Comparison of ENCODE assay signal across 14 cellular contexts in genomic region chr2:1641498-1641897, GRCh38.
DNase-seq lines count a peak whose midpoint lies in the region; ATAC-seq and TF ChIP-seq lines count a peak whose summit lies in the region.
"Had no signal": no experiment of that assay in that cellular context is flagged by ENCODE, and none has a peak within 500 bp of the region (broad histone marks: within the 10 kb centered on the region; RNA-seq: fewer than 3 reads in every experiment).

No MANE protein-coding gene starts in this region.

- 39 to 40% methylated on average over 3 of the region's 3 CpGs for WGBS in tibial nerve, 2 donors

- DNase-seq in WERI-Rb-1, result peak; percentile 75
- DNase-seq in fibroblast of lung (ENCODE audit: low read depth in 2 of 2), result peak; percentile 32 to 46
- no peak for DNase-seq in mesothelial cell of epicardium (ENCODE audit: low spot score in 2 of 2, unreplicated experiment in 2 of 2)
- DNase-seq in tibial nerve (ENCODE audit: low spot score in 2 of 2), result no peak
- DNase-seq in GM10266 (ENCODE audit: extremely low spot score), result no peak
- DNase-seq: activated effector memory CD4-positive, alpha-beta T cell treated with anti-CD3 and anti-CD28 coated beads, Interleukin-2, amount 50 U/mL, for 16 hours; NCI-H1694 treated with DMSO at 0.1 percent for 48 hours; NCI-H69; stimulated activated CD4-positive, alpha-beta T cell treated with anti-CD3 and anti-CD28 coated beads, Interleukin-4, amount 100 ng/mL, for 24 hours; stimulated activated naive CD4-positive, alpha-beta T cell had no signal

- H3K27me3 ChIP-seq in WERI-Rb-1 (ENCODE audit: insufficient read depth, low read depth, severe bottlenecking) (no peaks in the 10 kb centered on the region), fibroblast of lung (ENCODE audit: control insufficient read depth, insufficient read depth, low read length) (no peaks in the 10 kb centered on the region), tibial nerve (no peaks in the 10 kb centered on the region)

- peaks cover 32% of the 10 kb centered on the region for H3K36me3 Mint-ChIP-seq in mesothelial cell of epicardium
- H3K36me3 Mint-ChIP-seq: CD14-positive monocyte, memory B cell had no signal

- H3K4me1 ChIP-seq in fibroblast of lung (ENCODE audit: control insufficient read depth, extremely low read depth, insufficient read depth, low read length) (no peaks in the 10 kb centered on the region), tibial nerve (peaks cover 0 to 26% (median 5%) of the 10 kb centered on the region in 4 donors)

- H3K36me3 ChIP-seq in WERI-Rb-1, result peaks cover 23% of the 10 kb centered on the region
- peaks cover 19% of the 10 kb centered on the region for H3K36me3 ChIP-seq in fibroblast of lung (ENCODE audit: control insufficient read depth, insufficient read depth, low read length)
- peaks cover 0 to 49% (median 0%) of the 10 kb centered on the region in 3 donors for H3K36me3 ChIP-seq in tibial nerve

- H2AFZ ChIP-seq in fibroblast of lung (ENCODE audit: low read length), result no peak overlapping the region

- H3K4me3 Mint-ChIP-seq in mesothelial cell of epicardium, result no peak overlapping the region
- H3K4me3 Mint-ChIP-seq: CD14-positive monocyte, memory B cell had no signal

- H3K27ac ChIP-seq in WERI-Rb-1, result peak overlapping the region; percentile 61
- H3K27ac ChIP-seq in fibroblast of lung (ENCODE audit: insufficient read depth, low read length), result no peak overlapping the region
- peak overlapping the region; percentile 53 to 84 (median 72) for H3K27ac ChIP-seq in tibial nerve

- H3K9ac ChIP-seq in fibroblast of lung (ENCODE audit: insufficient read depth, low read length), result no peak overlapping the region

- no peaks in the 10 kb centered on the region for H3K27me3 Mint-ChIP-seq in mesothelial cell of epicardium (ENCODE audit: low read depth)

- ATAC-seq in GM21825 (IDR thresholded peaks at IDR 0.05; ENCODE audit: unreplicated experiment) (no peak), HG03135 (IDR thresholded peaks at IDR 0.05; ENCODE audit: unreplicated experiment) (no peak)

- no peaks in the 10 kb centered on the region for H3K9me3 Mint-ChIP-seq in mesothelial cell of epicardium
- H3K9me3 Mint-ChIP-seq: CD14-positive monocyte, memory B cell had no signal

- H3K9me3 ChIP-seq in WERI-Rb-1 (ENCODE audit: severe bottlenecking) (no peaks in the 10 kb centered on the region), fibroblast of lung (ENCODE audit: control insufficient read depth, insufficient read depth, low read depth, low read length) (no peaks in the 10 kb centered on the region), tibial nerve (no peaks in the 10 kb centered on the region)

- no peak for TF ChIP-seq CTCF in WERI-Rb-1 (IDR thresholded peaks at IDR 0.05; ENCODE audit: low read depth, low read length)
- no peak for TF ChIP-seq CTCF in fibroblast of lung (conservative IDR thresholded peaks at IDR 0.05 in 1 of 2, IDR thresholded peaks at IDR 0.05 in 1 of 2; ENCODE audit: low read depth in 1 of 2, low read length in 2 of 2)
- no peak for TF ChIP-seq CTCF in mesothelial cell of epicardium (IDR thresholded peaks at IDR 0.05; ENCODE audit: unreplicated experiment)
- TF ChIP-seq CTCF in tibial nerve (IDR thresholded peaks at IDR 0.05), result no peak
- no peak for TF ChIP-seq CTCF in GM10266 (IDR thresholded peaks at IDR 0.05; ENCODE audit: control insufficient read depth, insufficient read depth, low read depth, missing control alignments)

- TF ChIP-seq POLR2A in tibial nerve (IDR thresholded peaks at IDR 0.05), result no peak

- peak overlapping the region; percentile 11 for H3K27ac Mint-ChIP-seq in mesothelial cell of epicardium
- H3K27ac Mint-ChIP-seq: CD14-positive monocyte, memory B cell had no signal

- H3K4me2 ChIP-seq in fibroblast of lung (ENCODE audit: extremely low read depth, insufficient read depth, low read length), result no peak overlapping the region

- TF ChIP-seq EP300 in tibial nerve (IDR thresholded peaks at IDR 0.05), result peak; percentile 42 to 48

- peaks cover 15% of the 10 kb centered on the region for H3K4me1 Mint-ChIP-seq in mesothelial cell of epicardium
- H3K4me1 Mint-ChIP-seq: CD14-positive monocyte, memory B cell had no signal

- H4K20me1 ChIP-seq in fibroblast of lung (ENCODE audit: control insufficient read depth, extremely low read depth, insufficient read depth, low read length), result no peaks in the 10 kb centered on the region

- H3K79me2 ChIP-seq in fibroblast of lung (ENCODE audit: control insufficient read depth, insufficient read depth, low read length), result no peaks in the 10 kb centered on the region

- no peak overlapping the region for H3K4me3 ChIP-seq in WERI-Rb-1 (ENCODE audit: low read depth, low read length)
- no peak overlapping the region for H3K4me3 ChIP-seq in fibroblast of lung (replicated peaks in 1 of 4; ENCODE audit: control extremely low read depth in 1 of 4, insufficient read depth in 1 of 4, low read depth in 3 of 4, low read length in 4 of 4)
- H3K4me3 ChIP-seq in tibial nerve, result no peak overlapping the region

Comparison
In these comparisons a context has a peak if more than half of its experiments do, and no peak if none do; other contexts are left out.
1. DNase-seq: peak in WERI-Rb-1 (single experiment) and fibroblast of lung (2 of 2); none in mesothelial cell of epicardium (0 of 2), tibial nerve (0 of 2) and GM10266 (single experiment).